In the genomic region with DNA sequence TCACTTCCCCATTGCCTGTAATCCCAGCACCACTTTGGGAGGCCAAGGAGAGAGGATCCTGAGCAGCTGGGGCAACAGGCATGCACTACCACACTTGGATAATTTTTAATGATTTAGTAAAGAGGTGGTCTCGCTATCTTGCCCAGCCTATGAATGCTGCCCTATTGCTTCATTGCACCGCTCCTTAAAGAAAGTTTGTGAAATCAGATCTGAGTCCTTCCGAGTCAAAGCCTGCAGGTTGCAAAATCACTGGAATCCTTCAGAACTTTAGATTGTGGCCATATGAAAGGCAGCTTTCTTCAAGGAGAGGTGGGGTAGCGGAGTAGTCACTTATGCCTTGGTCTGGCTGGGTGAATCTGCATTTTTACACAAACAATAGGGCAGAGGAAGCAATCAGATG, we compare ENCODE assay signal across 25 cellular contexts.
"Had no signal": no experiment of that assay in that cellular context is flagged by ENCODE, and none has a peak within 500 bp of the region (broad histone marks: within the 10 kb centered on the region; RNA-seq: fewer than 3 reads in every experiment).

No MANE protein-coding gene starts in this region.

- ATAC-seq: heart left ventricle; left colon; left ventricle myocardium superior; natural killer cell treated with Interleukin-12 subunit alpha and Interleukin-12 subunit beta and Interleukin-15 and Interleukin-18, amount 100 ng/mL, for 72 hours; pancreas; right cardiac atrium; stimulated activated effector memory CD8-positive, alpha-beta T cell treated with anti-CD3 and anti-CD28 coated beads, Interleukin-12 subunit alpha, Interleukin-12 subunit beta, amount 100 ng/mL, for 72 hours; stimulated activated naive CD8-positive, alpha-beta T cell treated with anti-CD3 and anti-CD28 coated beads, Interleukin-15, Interleukin-2, amounts not matched to agents 100 U/mL and 50 U/mL, for 24 hours had no signal

- H3K27me3 ChIP-seq: esophagus muscularis mucosa, heart left ventricle, pancreas, suprapubic skin, thyroid gland had no signal

- H3K9me3 ChIP-seq: esophagus muscularis mucosa, heart left ventricle, pancreas, suprapubic skin, thyroid gland had no signal

- H3K4me3 ChIP-seq: esophagus muscularis mucosa, heart left ventricle, lung, pancreas, smooth muscle cell, suprapubic skin, thyroid gland had no signal

- H3K4me2 ChIP-seq: smooth muscle cell had no signal

- H3K4me3 Mint-ChIP-seq: natural killer cell treated with Interleukin-12 subunit alpha and Interleukin-12 subunit beta and Interleukin-15 and Interleukin-18, amount 100 ng/mL, for 72 hours; stimulated activated effector memory CD8-positive, alpha-beta T cell treated with anti-CD3 and anti-CD28 coated beads, Interleukin-12 subunit alpha, Interleukin-12 subunit beta, amount 100 ng/mL, for 72 hours; type B pancreatic cell had no signal

- H3K27ac ChIP-seq: epithelial cell of prostate, heart left ventricle, pancreas, suprapubic skin, thyroid gland had no signal

- H3K27ac Mint-ChIP-seq: natural killer cell treated with Interleukin-12 subunit alpha and Interleukin-12 subunit beta and Interleukin-15 and Interleukin-18, amount 100 ng/mL, for 72 hours; progenitor cell of endocrine pancreas; stimulated activated effector memory CD8-positive, alpha-beta T cell treated with anti-CD3 and anti-CD28 coated beads, Interleukin-12 subunit alpha, Interleukin-12 subunit beta, amount 100 ng/mL, for 72 hours; type B pancreatic cell had no signal

- DNase-seq: effector memory CD4-positive, alpha-beta T cell; foreskin melanocyte; heart left ventricle; hippocampal formation; left colon; left ventricle myocardium superior; mesenchymal stem cell; midbrain; occipital lobe; pancreas; right cardiac atrium; stimulated activated CD4-positive, alpha-beta T cell treated with anti-CD3 and anti-CD28 coated beads, Interleukin-2, amount 100 ng/mL, for 48 hours; stimulated activated CD8-positive, alpha-beta memory T cell treated with anti-CD3 and anti-CD28 coated beads, Interleukin-4, amount 100 ng/mL, for 48 hours; stimulated activated naive CD8-positive, alpha-beta T cell treated with anti-CD3 and anti-CD28 coated beads, Interleukin-15, Interleukin-2, amounts not matched to agents 100 U/mL and 50 U/mL, for 24 hours; thyroid gland had no signal

- H3K36me3 Mint-ChIP-seq: natural killer cell treated with Interleukin-12 subunit alpha and Interleukin-12 subunit beta and Interleukin-15 and Interleukin-18, amount 100 ng/mL, for 72 hours; type B pancreatic cell had no signal

- H3K9me3 Mint-ChIP-seq: natural killer cell treated with Interleukin-12 subunit alpha and Interleukin-12 subunit beta and Interleukin-15 and Interleukin-18, amount 100 ng/mL, for 72 hours; stimulated activated effector memory CD8-positive, alpha-beta T cell treated with anti-CD3 and anti-CD28 coated beads, Interleukin-12 subunit alpha, Interleukin-12 subunit beta, amount 100 ng/mL, for 72 hours; type B pancreatic cell had no signal

- H3K36me3 ChIP-seq: esophagus muscularis mucosa, heart left ventricle, pancreas, suprapubic skin, thyroid gland had no signal

- H3K27me3 Mint-ChIP-seq: progenitor cell of endocrine pancreas had no signal

- FAIRE-seq: pancreas, urothelium cell line had no signal
